ENCODE assay signal across 1 cellular context in genomic region chr13:72727417-72728289, GRCh38.
TF ChIP-seq lines count a peak whose summit lies in the region.

BORA (plus strand) TSS chr13:72727923; CDS start chr13:72728941, 1,018 bp downstream.
MZT1 (minus strand) TSS chr13:72727629; CDS start chr13:72727602, 27 bp downstream.

TF ChIP-seq in HepG2, 621 proteins besides CTCF, POLR2A, EP300 and RAD21 (continued from another document and continues in another):
- TF ChIP-seq PRDM15 (CRISPR knock-in tag; IDR thresholded peaks at IDR 0.05) (no peak), ZBTB34 (CRISPR knock-in tag; IDR thresholded peaks at IDR 0.05) (peak; percentile 96), MLX (CRISPR knock-in tag; IDR thresholded peaks at IDR 0.05) (no peak), ZNF781 (CRISPR knock-in tag; IDR thresholded peaks at IDR 0.05; ENCODE audit: borderline replicate concordance, not compliant biosample characterization) (no peak), RERE (CRISPR knock-in tag; IDR thresholded peaks at IDR 0.05; ENCODE audit: low read depth) (no peak), MAZ (IDR thresholded peaks at IDR 0.05; ENCODE audit: borderline replicate concordance, low read depth, low read length) (no peak), MAZ (CRISPR knock-in tag; IDR thresholded peaks at IDR 0.05; ENCODE audit: low read depth) (peak; percentile 65), ZNF234 (CRISPR knock-in tag; conservative IDR thresholded peaks at IDR 0.05) (no peak), ZBTB33 (CRISPR knock-in tag; IDR thresholded peaks at IDR 0.05) (no peak), ELF4 (CRISPR knock-in tag; IDR thresholded peaks at IDR 0.05; ENCODE audit: borderline replicate concordance) (peak; percentile 87; the same call in 1 of the 2 replicates), RNF2 (conservative IDR thresholded peaks at IDR 0.05; ENCODE audit: low read depth) (peak; percentile 94), RNF219 (CRISPR knock-in tag; IDR thresholded peaks at IDR 0.05) (no peak; the same call in 1 of the 2 replicates), TEF (CRISPR knock-in tag; IDR thresholded peaks at IDR 0.05) (no peak), TIGD3 (CRISPR knock-in tag; IDR thresholded peaks at IDR 0.05; ENCODE audit: borderline replicate concordance) (peak; percentile 66; the same call in 1 of the 2 replicates), SUZ12 (IDR thresholded peaks at IDR 0.05; ENCODE audit: low read depth, low read length) (no peak), ZSCAN5A (CRISPR knock-in tag; IDR thresholded peaks at IDR 0.05; ENCODE audit: borderline replicate concordance) (peak; percentile 98), ATAD3A (CRISPR knock-in tag; IDR thresholded peaks at IDR 0.05) (no peak), LCORL (IDR thresholded peaks at IDR 0.05) (no peak), LCORL (CRISPR knock-in tag; IDR thresholded peaks at IDR 0.05) (peak; percentile 57; the same call in 1 of the 2 replicates), SMARCC2 (IDR thresholded peaks at IDR 0.05) (no peak), PLRG1 (conservative IDR thresholded peaks at IDR 0.05) (no peak), CREM (IDR thresholded peaks at IDR 0.05) (peak; percentile 63), CREM (CRISPR knock-in tag; IDR thresholded peaks at IDR 0.05) (no peak), ZNF260 (CRISPR knock-in tag; IDR thresholded peaks at IDR 0.05; ENCODE audit: borderline replicate concordance, low read depth) (no peak), EED (CRISPR knock-in tag; IDR thresholded peaks at IDR 0.05) (peak; percentile 78), ZNF335 (CRISPR knock-in tag; IDR thresholded peaks at IDR 0.05) (peak; percentile 68; the same call in 1 of the 2 replicates), ISL2 (CRISPR knock-in tag; IDR thresholded peaks at IDR 0.05) (peak; percentile 59), RFX1 (IDR thresholded peaks at IDR 0.05) (no peak), ZNF205 (CRISPR knock-in tag; IDR thresholded peaks at IDR 0.05) (no peak), AKNA (CRISPR knock-in tag; IDR thresholded peaks at IDR 0.05; ENCODE audit: borderline replicate concordance) (peak; percentile 80; the same call in 1 of the 2 replicates)
